18 cellular contexts compared by ENCODE assay signal in genomic region chr2:3180082-3180908, GRCh38.
DNase-seq lines count a peak whose midpoint lies in the region; ATAC-seq, FAIRE-seq and TF ChIP-seq lines count a peak whose summit lies in the region.
"Had no signal": no experiment of that assay in that cellular context is flagged by ENCODE, and none has a peak within 500 bp of the region (broad histone marks: within the 10 kb centered on the region; RNA-seq: fewer than 3 reads in every experiment).

No MANE protein-coding gene starts in this region.

- no peak for TF ChIP-seq CTCF in pancreas (IDR thresholded peaks at IDR 0.05)

- FAIRE-seq in GM12891 (lab: Jason Lieb, UNC) (peak; percentile 100), pancreas (lab: Jason Lieb, UNC) (peak; percentile 87)

- H3K9me3 ChIP-seq in pancreas, result no peaks in the 10 kb centered on the region
- H3K9me3 ChIP-seq: colonic mucosa, tibial nerve had no signal

- H3K4me1 ChIP-seq in pancreas, result no peaks in the 10 kb centered on the region
- H3K4me1 ChIP-seq: colonic mucosa, tibial nerve had no signal

- no peaks in the 10 kb centered on the region for H3K27me3 ChIP-seq in pancreas
- H3K27me3 ChIP-seq: colonic mucosa, tibial nerve had no signal

- H3K27me3 Mint-ChIP-seq in activated T-helper 17 cell treated with anti-CD3 and anti-CD28 coated beads, Interleukin-2, amount 50 U/mL, for 72 hours, result no peaks in the 10 kb centered on the region

- intact Hi-C loops in left ventricle myocardium superior (cut with micrococcal nuclease) (no loop called here), pancreas (cut with DNase I) (no loop called here)

- ATAC-seq in activated T-helper 17 cell treated with anti-CD3 and anti-CD28 coated beads, Interleukin-2, amount 50 U/mL, for 72 hours (replicated peaks), result peak; percentile 28
- ATAC-seq in left ventricle myocardium superior (peak; percentile 49), pancreas (peak in 1 of 4 donors; percentile 74), HG03354 (IDR thresholded peaks at IDR 0.05; ENCODE audit: poor library complexity, severe bottlenecking, unreplicated experiment) (no peak), GM19324 (IDR thresholded peaks at IDR 0.05; ENCODE audit: low FRiP score, unreplicated experiment) (no peak)

- peaks cover 6% of the 10 kb centered on the region for H3K4me1 Mint-ChIP-seq in activated T-helper 17 cell treated with anti-CD3 and anti-CD28 coated beads, Interleukin-2, amount 50 U/mL, for 72 hours

- H3K36me3 Mint-ChIP-seq in activated T-helper 17 cell treated with anti-CD3 and anti-CD28 coated beads, Interleukin-2, amount 50 U/mL, for 72 hours (ENCODE audit: low read depth), result peaks cover 2% of the 10 kb centered on the region

- H3K36me3 ChIP-seq in pancreas, result no peaks in the 10 kb centered on the region
- H3K36me3 ChIP-seq: colonic mucosa had no signal

- TF ChIP-seq POLR2A in GM12891 (IDR thresholded peaks at IDR 0.05; ENCODE audit: low read depth, low read length), result no peak

- DNase-seq in GM12891 (ENCODE audit: insufficient read length, low spot score) (no peak), left ventricle myocardium superior (no peak), pancreas (peak in 2 of 6 donors; percentile 49 to 63), SK-N-DZ (ENCODE audit: low spot score) (no peak)
- DNase-seq in activated T-cell treated with anti-CD3 and anti-CD28 coated beads, Interleukin-2, amount 50 U/mL, for 1 hour, result no peak
- DNase-seq: anterior cingulate cortex, C1 segment of cervical spinal cord, colonic mucosa, DMS 273 treated with DMSO at 0.1 percent for 48 hours, KBM-7, NCI-H1092 treated with DMSO at 0.1 percent for 48 hours, NCI-H2171 had no signal

- 84 to 88% methylated on average over 50 of the region's 50 CpGs for WGBS in pancreas, 2 donors

- H3K4me3 ChIP-seq in pancreas, result no peak overlapping the region
- H3K4me3 ChIP-seq: colonic mucosa, skin epidermis, tibial nerve had no signal

- no peak overlapping the region for H3K4me3 Mint-ChIP-seq in activated T-helper 17 cell treated with anti-CD3 and anti-CD28 coated beads, Interleukin-2, amount 50 U/mL, for 72 hours

- no peak overlapping the region for H3K27ac Mint-ChIP-seq in activated T-helper 17 cell treated with anti-CD3 and anti-CD28 coated beads, Interleukin-2, amount 50 U/mL, for 72 hours

- no peaks in the 10 kb centered on the region for H3K9me3 Mint-ChIP-seq in activated T-helper 17 cell treated with anti-CD3 and anti-CD28 coated beads, Interleukin-2, amount 50 U/mL, for 72 hours

- no peak overlapping the region for H3K27ac ChIP-seq in pancreas
- H3K27ac ChIP-seq: colonic mucosa, skin epidermis, tibial nerve, VCaP had no signal

TF ChIP-seq in GM12891, 5 proteins besides CTCF, POLR2A, EP300 and RAD21:
- TF ChIP-seq POLR2AphosphoS5 (IDR thresholded peaks at IDR 0.05; ENCODE audit: low read depth, low read length), result no peak
- no peak for TF ChIP-seq PAX5 (IDR thresholded peaks at IDR 0.05; ENCODE audit: insufficient read depth, low read length, severe bottlenecking)
- no peak for TF ChIP-seq POU2F2 (IDR thresholded peaks at IDR 0.05; ENCODE audit: low read depth, low read length)
- TF ChIP-seq TAF1 (IDR thresholded peaks at IDR 0.05; ENCODE audit: low read depth, low read length), result no peak
- TF ChIP-seq SPI1 (IDR thresholded peaks at IDR 0.05; ENCODE audit: low read depth, low read length), result no peak

Comparison
In these comparisons a context has a peak if more than half of its experiments do, and no peak if none do; other contexts are left out.
1. ATAC-seq: peak in activated T-helper 17 cell treated with anti-CD3 and anti-CD28 coated beads, Interleukin-2, amount 50 U/mL, for 72 hours (single experiment) and left ventricle myocardium superior (single experiment); none in HG03354 (single experiment) and GM19324 (single experiment).